ENCODE assay signal across 1 cellular context in the genomic region with DNA sequence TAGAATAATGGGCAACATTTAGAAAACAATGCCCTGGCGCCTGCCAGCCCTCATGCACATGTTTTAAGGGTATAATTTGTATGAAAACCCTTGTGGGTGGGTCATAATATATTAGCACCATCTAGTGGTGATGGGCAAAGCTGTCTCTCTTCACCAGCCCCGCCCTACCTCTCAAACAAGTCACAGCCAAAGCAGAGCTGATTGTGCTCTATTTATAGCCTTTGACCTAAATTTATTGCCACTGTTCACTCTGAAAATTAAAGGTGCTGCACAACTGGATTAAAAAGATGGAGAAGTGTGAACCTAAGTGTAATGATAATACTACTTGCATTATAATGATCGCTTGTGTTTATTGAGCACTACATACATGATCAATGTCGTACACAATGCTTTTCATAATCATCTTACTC.
TF ChIP-seq lines count a peak whose summit lies in the region.

No MANE protein-coding gene starts in this region.

TF ChIP-seq in GM23338, 12 proteins besides CTCF, POLR2A, EP300 and RAD21 (continued from another document):
- TF ChIP-seq, protein P1, sequence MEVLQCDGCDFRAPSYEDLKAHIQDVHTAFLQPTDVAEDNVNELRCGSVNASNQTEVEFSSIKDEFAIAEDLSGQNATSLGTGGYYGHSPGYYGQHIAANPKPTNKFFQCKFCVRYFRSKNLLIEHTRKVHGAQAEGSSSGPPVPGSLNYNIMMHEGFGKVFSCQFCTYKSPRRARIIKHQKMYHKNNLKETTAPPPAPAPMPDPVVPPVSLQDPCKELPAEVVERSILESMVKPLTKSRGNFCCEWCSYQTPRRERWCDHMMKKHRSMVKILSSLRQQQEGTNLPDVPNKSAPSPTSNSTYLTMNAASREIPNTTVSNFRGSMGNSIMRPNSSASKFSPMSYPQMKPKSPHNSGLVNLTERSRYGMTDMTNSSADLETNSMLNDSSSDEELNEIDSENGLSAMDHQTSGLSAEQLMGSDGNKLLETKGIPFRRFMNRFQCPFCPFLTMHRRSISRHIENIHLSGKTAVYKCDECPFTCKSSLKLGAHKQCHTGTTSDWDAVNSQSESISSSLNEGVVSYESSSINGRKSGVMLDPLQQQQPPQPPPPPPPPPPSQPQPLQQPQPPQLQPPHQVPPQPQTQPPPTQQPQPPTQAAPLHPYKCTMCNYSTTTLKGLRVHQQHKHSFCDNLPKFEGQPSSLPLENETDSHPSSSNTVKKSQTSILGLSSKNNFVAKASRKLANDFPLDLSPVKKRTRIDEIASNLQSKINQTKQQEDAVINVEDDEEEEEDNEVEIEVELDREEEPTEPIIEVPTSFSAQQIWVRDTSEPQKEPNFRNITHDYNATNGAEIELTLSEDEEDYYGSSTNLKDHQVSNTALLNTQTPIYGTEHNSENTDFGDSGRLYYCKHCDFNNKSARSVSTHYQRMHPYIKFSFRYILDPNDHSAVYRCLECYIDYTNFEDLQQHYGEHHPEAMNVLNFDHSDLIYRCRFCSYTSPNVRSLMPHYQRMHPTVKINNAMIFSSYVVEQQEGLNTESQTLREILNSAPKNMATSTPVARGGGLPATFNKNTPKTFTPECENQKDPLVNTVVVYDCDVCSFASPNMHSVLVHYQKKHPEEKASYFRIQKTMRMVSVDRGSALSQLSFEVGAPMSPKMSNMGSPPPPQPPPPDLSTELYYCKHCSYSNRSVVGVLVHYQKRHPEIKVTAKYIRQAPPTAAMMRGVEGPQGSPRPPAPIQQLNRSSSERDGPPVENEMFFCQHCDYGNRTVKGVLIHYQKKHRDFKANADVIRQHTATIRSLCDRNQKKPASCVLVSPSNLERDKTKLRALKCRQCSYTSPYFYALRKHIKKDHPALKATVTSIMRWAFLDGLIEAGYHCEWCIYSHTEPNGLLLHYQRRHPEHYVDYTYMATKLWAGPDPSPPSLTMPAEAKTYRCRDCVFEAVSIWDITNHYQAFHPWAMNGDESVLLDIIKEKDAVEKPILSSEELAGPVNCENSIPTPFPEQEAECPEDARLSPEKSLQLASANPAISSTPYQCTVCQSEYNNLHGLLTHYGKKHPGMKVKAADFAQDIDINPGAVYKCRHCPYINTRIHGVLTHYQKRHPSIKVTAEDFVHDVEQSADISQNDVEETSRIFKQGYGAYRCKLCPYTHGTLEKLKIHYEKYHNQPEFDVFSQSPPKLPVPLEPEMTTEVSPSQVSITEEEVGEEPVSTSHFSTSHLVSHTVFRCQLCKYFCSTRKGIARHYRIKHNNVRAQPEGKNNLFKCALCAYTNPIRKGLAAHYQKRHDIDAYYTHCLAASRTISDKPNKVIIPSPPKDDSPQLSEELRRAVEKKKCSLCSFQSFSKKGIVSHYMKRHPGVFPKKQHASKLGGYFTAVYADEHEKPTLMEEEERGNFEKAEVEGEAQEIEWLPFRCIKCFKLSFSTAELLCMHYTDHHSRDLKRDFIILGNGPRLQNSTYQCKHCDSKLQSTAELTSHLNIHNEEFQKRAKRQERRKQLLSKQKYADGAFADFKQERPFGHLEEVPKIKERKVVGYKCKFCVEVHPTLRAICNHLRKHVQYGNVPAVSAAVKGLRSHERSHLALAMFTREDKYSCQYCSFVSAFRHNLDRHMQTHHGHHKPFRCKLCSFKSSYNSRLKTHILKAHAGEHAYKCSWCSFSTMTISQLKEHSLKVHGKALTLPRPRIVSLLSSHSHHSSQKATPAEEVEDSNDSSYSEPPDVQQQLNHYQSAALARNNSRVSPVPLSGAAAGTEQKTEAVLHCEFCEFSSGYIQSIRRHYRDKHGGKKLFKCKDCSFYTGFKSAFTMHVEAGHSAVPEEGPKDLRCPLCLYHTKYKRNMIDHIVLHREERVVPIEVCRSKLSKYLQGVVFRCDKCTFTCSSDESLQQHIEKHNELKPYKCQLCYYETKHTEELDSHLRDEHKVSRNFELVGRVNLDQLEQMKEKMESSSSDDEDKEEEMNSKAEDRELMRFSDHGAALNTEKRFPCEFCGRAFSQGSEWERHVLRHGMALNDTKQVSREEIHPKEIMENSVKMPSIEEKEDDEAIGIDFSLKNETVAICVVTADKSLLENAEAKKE (CRISPR knock-in tag; IDR thresholded peaks at IDR 0.05), result no peak
- TF ChIP-seq, protein P2, sequence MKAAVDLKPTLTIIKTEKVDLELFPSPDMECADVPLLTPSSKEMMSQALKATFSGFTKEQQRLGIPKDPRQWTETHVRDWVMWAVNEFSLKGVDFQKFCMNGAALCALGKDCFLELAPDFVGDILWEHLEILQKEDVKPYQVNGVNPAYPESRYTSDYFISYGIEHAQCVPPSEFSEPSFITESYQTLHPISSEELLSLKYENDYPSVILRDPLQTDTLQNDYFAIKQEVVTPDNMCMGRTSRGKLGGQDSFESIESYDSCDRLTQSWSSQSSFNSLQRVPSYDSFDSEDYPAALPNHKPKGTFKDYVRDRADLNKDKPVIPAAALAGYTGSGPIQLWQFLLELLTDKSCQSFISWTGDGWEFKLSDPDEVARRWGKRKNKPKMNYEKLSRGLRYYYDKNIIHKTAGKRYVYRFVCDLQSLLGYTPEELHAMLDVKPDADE (IDR thresholded peaks at IDR 0.05), result no peak
